ENCODE assay signal across 9 cellular contexts in the genomic region with DNA sequence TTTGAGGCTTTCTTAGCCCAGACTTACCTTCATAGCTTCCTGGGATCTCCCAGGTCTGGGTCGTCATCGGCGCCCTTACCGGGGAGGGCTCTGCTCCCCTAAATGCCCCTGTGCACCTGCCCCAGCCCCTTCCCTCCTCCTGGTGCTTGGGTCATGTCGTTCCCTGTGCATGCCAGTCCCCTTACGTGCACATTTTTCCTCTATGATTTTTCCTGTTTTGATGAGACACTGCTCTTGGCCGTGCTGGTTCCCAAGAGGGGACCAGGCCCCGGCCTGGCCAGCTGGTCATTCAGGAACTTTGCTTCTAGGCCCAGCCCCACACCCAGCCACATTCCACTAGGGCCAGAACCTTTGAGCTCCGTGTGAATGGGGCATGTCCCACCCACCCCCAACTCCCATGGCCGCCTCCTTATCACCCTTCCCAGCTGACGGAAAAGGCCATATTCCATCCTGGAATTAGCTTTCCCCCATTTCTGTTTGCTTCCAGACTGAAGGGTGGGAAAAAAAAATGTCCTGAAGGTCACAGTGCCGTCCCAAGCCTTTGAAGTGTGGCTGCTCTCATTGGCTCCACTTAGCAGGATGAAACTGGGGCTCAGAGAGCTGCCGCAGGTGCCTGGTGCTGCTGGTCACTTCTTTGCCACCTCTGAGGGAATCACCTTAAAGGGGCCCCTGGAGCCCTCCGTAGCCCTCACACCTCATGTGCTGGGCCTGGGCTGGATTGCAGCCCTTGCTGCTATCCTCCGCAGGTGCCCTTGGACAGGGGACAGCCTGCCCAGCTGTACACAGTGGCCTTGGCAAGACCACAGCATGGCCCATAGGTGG.
DNase-seq lines count a peak whose midpoint lies in the region; FAIRE-seq and TF ChIP-seq lines count a peak whose summit lies in the region.
"Had no signal": no experiment of that assay in that cellular context is flagged by ENCODE, and none has a peak within 500 bp of the region (broad histone marks: within the 10 kb centered on the region; RNA-seq: fewer than 3 reads in every experiment).

No MANE protein-coding gene starts in this region.

- H3K9me3 Mint-ChIP-seq in nephron, result no peaks in the 10 kb centered on the region

- H3K27ac ChIP-seq in 22Rv1, result peak overlapping the region; percentile 12; the same call in 1 of the 2 replicates
- H3K27ac ChIP-seq: KMS-11 had no signal

- no peak overlapping the region for H3K4me3 Mint-ChIP-seq in nephron

- FAIRE-seq in RCC 7860 (lab: Jason Lieb, UNC), result no peak

- TF ChIP-seq CTCF in 22Rv1 (IDR thresholded peaks at IDR 0.05) (no peak), nephron (IDR thresholded peaks at IDR 0.05; ENCODE audit: unreplicated experiment in 3 of 3) (no peak)

- DNase-seq in RCC 7860 (ENCODE audit: low spot score), result peak; percentile 96
- peak; percentile 81 for DNase-seq in fibroblast of gingiva (ENCODE audit: low read depth)
- no peak for DNase-seq in DMS53 (lab: John Stamatoyannopoulos, UW)
- DNase-seq in activated effector memory CD4-positive, alpha-beta T cell treated with Interleukin-2 at 50 U/mL for 16 hours, result no peak
- no peak for DNase-seq in DMS153 (lab: John Stamatoyannopoulos, UW)
- no peak for DNase-seq in retina

- H3K4me1 Mint-ChIP-seq in nephron, result peaks cover 21% of the 10 kb centered on the region

- peaks cover 8% of the 10 kb centered on the region for H3K36me3 Mint-ChIP-seq in nephron (ENCODE audit: low read depth)

- H3K27ac Mint-ChIP-seq in nephron, result peak overlapping the region in 2 of 3 experiments; percentile 63 to 75

- no peaks in the 10 kb centered on the region for H3K27me3 Mint-ChIP-seq in nephron (ENCODE audit: low read depth)

Comparison
In these comparisons a context has a peak if more than half of its experiments do, and no peak if none do; other contexts are left out.
1. DNase-seq: peak in RCC 7860 (single experiment) and fibroblast of gingiva (single experiment); none in DMS53 (single experiment), activated effector memory CD4-positive, alpha-beta T cell treated with Interleukin-2 at 50 U/mL for 16 hours (single experiment), DMS153 (single experiment) and retina (single experiment).